Comparison of ENCODE assay signal across 13 cellular contexts in genomic region chr6:15340775-15341174, GRCh38.
DNase-seq lines count a peak whose midpoint lies in the region; ATAC-seq, FAIRE-seq and TF ChIP-seq lines count a peak whose summit lies in the region.
"Had no signal": no experiment of that assay in that cellular context is flagged by ENCODE, and none has a peak within 500 bp of the region (broad histone marks: within the 10 kb centered on the region; RNA-seq: fewer than 3 reads in every experiment).

No MANE protein-coding gene starts in this region.

- 91% methylated on average over 4 of the region's 4 CpGs for WGBS in A549 (ENCODE audit: missing lambda C conversion rate)
- WGBS in heart right ventricle, 2 donors, result 57 to 76% methylated on average over 4 of the region's 4 CpGs

- CTCF ChIA-PET in A549 (lab: Yijun Ruan, JAX), result no interaction called here
- CTCF ChIA-PET in activated CD8-positive, alpha-beta T cell treated with anti-CD3 and anti-CD28 coated beads for 36 hours (lab: Charles Lee), result no interaction called here

- H3K4me3 ChIP-seq in A549 (no peak overlapping the region), heart right ventricle (no peak overlapping the region), H7 (ENCODE audit: insufficient read depth, low read depth, low read length) (no peak overlapping the region)

- H3K4me3 Mint-ChIP-seq in activated CD8-positive, alpha-beta T cell treated with anti-CD3 and anti-CD28 coated beads for 36 hours, result peak overlapping the region; percentile 66

- peaks cover 8% of the 10 kb centered on the region for H3K36me3 Mint-ChIP-seq in activated CD8-positive, alpha-beta T cell treated with anti-CD3 and anti-CD28 coated beads for 36 hours (ENCODE audit: low read depth)

- H3K9me3 Mint-ChIP-seq in activated CD8-positive, alpha-beta T cell treated with anti-CD3 and anti-CD28 coated beads for 36 hours, result no peaks in the 10 kb centered on the region

- H3K9me3 ChIP-seq in A549 (no peaks in the 10 kb centered on the region), heart right ventricle (no peaks in the 10 kb centered on the region)

- H3K27me3 ChIP-seq in heart right ventricle (no peaks in the 10 kb centered on the region), H7 (ENCODE audit: control insufficient read depth, insufficient read depth, low read length) (no peaks in the 10 kb centered on the region)

- H3K36me3 ChIP-seq in heart right ventricle, result no peaks in the 10 kb centered on the region
- H3K36me3 ChIP-seq in H7 (replicated peaks; ENCODE audit: control insufficient read depth, insufficient read depth, low read length), result no peaks in the 10 kb centered on the region; the same call in 1 of the 2 replicates

- peak overlapping the region; percentile 86 for H3K27ac Mint-ChIP-seq in activated CD8-positive, alpha-beta T cell treated with anti-CD3 and anti-CD28 coated beads for 36 hours

- no peak for FAIRE-seq in A549 (lab: Jason Lieb, UNC)
- peak; percentile 65 for FAIRE-seq in GM18507 (lab: Jason Lieb, UNC)

- H3K27ac ChIP-seq in A549 (no peak overlapping the region), heart right ventricle (no peak overlapping the region)

- POLR2A ChIA-PET in A549 (lab: Yijun Ruan, JAX), result no interaction called here
- POLR2A ChIA-PET in activated CD8-positive, alpha-beta T cell treated with anti-CD3 and anti-CD28 coated beads for 36 hours (lab: Charles Lee), result interaction anchor here (1.7 to 2.4 kb wide), 2 partner anchors 8 to 92 kb away, joined by 5 to 8 read pairs; no protein-coding TSS in a partner anchor

- H3K4me1 Mint-ChIP-seq in activated CD8-positive, alpha-beta T cell treated with anti-CD3 and anti-CD28 coated beads for 36 hours (ENCODE audit: low read depth), result peaks cover 77% of the 10 kb centered on the region

- H3K4me1 ChIP-seq in A549 (peaks cover 19% of the 10 kb centered on the region), heart right ventricle (peaks cover 0 to 85% (median 37%) of the 10 kb centered on the region in 9 donors)

- TF ChIP-seq RAD21 in A549 (conservative IDR thresholded peaks at IDR 0.05 in 1 of 2, IDR thresholded peaks at IDR 0.05 in 1 of 2), result no peak

- TF ChIP-seq EP300 in A549 (IDR thresholded peaks at IDR 0.05), result no peak

- ATAC-seq in A549 (no peak), HG03342 (IDR thresholded peaks at IDR 0.05; ENCODE audit: unreplicated experiment) (peak; percentile 53), heart right ventricle (no peak)
- ATAC-seq in activated CD8-positive, alpha-beta T cell treated with anti-CD3 and anti-CD28 coated beads for 36 hours, result peak; percentile 25
- ATAC-seq: sciatic nerve had no signal

- intact Hi-C loops in activated CD8-positive, alpha-beta T cell treated with anti-CD3 and anti-CD28 coated beads for 36 hours (cut with micrococcal nuclease), result no loop called here
- intact Hi-C loops in heart right ventricle (cut with DNase I), result no loop called here

- TF ChIP-seq CTCF in A549 (IDR thresholded peaks at IDR 0.05) (no peak), heart right ventricle (IDR thresholded peaks at IDR 0.05) (no peak)
- no peak for TF ChIP-seq CTCF in activated CD8-positive, alpha-beta T cell treated with anti-CD3 and anti-CD28 coated beads for 36 hours (IDR thresholded peaks at IDR 0.05)

- DNase-seq in A549 (ENCODE audit: low read depth in 1 of 2, low spot score in 1 of 2) (no peak), GM18507 (ENCODE audit: extremely low spot score, insufficient read length, low read depth) (no peak), GM19240 (ENCODE audit: insufficient read length, low spot score) (no peak), NCI-H774 (lab: John Stamatoyannopoulos, UW) (no peak), heart right ventricle (no peak), H7 (no peak)
- DNase-seq in activated CD8-positive, alpha-beta T cell treated with anti-CD3 and anti-CD28 coated beads for 36 hours, result no peak
- DNase-seq: COR-L47, head of caudate nucleus, NCI-H2107, Right ventricle myocardium superior had no signal

- TF ChIP-seq POLR2A in A549 (IDR thresholded peaks at IDR 0.05; ENCODE audit: low read length), result no peak

- H3K4me2 ChIP-seq in A549, result peak overlapping the region; percentile 41

- H3K27me3 Mint-ChIP-seq in activated CD8-positive, alpha-beta T cell treated with anti-CD3 and anti-CD28 coated beads for 36 hours, result no peaks in the 10 kb centered on the region

TF ChIP-seq in A549, 52 proteins besides CTCF, POLR2A, EP300 and RAD21:
- TF ChIP-seq ZNF302 (CRISPR knock-in tag; IDR thresholded peaks at IDR 0.05) (no peak), NPAS2 (CRISPR knock-in tag; IDR thresholded peaks at IDR 0.05; ENCODE audit: borderline replicate concordance) (no peak), RNF2 (IDR thresholded peaks at IDR 0.05; ENCODE audit: borderline replicate concordance, low read depth) (no peak), HOXB13 (CRISPR knock-in tag; IDR thresholded peaks at IDR 0.05; ENCODE audit: low read depth) (no peak), HEYL (CRISPR knock-in tag; IDR thresholded peaks at IDR 0.05) (no peak), EHMT2 (IDR thresholded peaks at IDR 0.05; ENCODE audit: low read depth) (no peak), REST (IDR thresholded peaks at IDR 0.05) (no peak), E2F6 (IDR thresholded peaks at IDR 0.05; ENCODE audit: borderline replicate concordance, low read depth) (no peak), NR3C1 (IDR thresholded peaks at IDR 0.05) (no peak), HOXA7 (CRISPR knock-in tag; IDR thresholded peaks at IDR 0.05) (no peak), CBX2 (IDR thresholded peaks at IDR 0.05; ENCODE audit: borderline replicate concordance, low read depth) (no peak), HOXB5 (CRISPR knock-in tag; IDR thresholded peaks at IDR 0.05) (no peak), MAX (IDR thresholded peaks at IDR 0.05) (no peak), BHLHE40 (IDR thresholded peaks at IDR 0.05; ENCODE audit: low read depth, low read length) (no peak), CBX8 (IDR thresholded peaks at IDR 0.05) (no peak)

Comparison
In these comparisons a context has a peak if more than half of its experiments do, and no peak if none do; other contexts are left out.
1. ATAC-seq: peak in HG03342 (single experiment) and activated CD8-positive, alpha-beta T cell treated with anti-CD3 and anti-CD28 coated beads for 36 hours (single experiment); none in A549 (0 of 2) and heart right ventricle (0 of 8).